In the genomic region with DNA sequence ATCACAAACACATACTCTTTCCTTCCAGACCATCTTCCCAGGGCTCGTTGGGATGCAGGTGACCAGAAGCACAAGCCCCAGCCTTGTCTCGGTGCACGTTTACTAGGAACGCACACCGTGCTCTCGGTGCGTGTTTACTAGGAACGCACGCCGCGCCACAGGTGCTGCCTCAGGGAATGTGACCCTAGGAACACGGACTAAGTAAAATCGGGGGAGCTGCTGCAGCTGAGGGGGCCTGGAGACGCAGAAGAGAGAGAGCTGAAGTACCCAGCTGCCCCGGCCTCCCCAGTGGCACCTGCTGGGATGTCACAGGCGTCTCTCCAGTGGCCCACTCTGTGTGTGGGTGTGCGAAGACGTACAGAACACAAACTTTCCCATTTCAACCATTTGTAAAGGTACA, we compare ENCODE assay signal across 27 cellular contexts.
"Had no signal": no experiment of that assay in that cellular context is flagged by ENCODE, and none has a peak within 500 bp of the region (broad histone marks: within the 10 kb centered on the region; RNA-seq: fewer than 3 reads in every experiment).

No MANE protein-coding gene starts in this region.

- ATAC-seq: esophagus mucosa; gastroesophageal sphincter; heart left ventricle; left colon; left ventricle myocardium superior; pancreas; stimulated activated memory B cell treated with anti-CD40 and anti-IgM and Interleukin-4, amounts not matched to agents 10 μg/mL and 1 μg/mL and 100 μg/mL, for 72 hours; stimulated activated naive CD8-positive, alpha-beta T cell treated with anti-CD3 and anti-CD28 coated beads, Interleukin-15, Interleukin-2, amounts not matched to agents 100 U/mL and 50 U/mL, for 24 hours had no signal

- H3K27me3 ChIP-seq: gastroesophageal sphincter, heart left ventricle, neutrophil, pancreas, sigmoid colon, testis, tibial artery had no signal

- H3K4me1 Mint-ChIP-seq: endodermal cell; memory B cell; nephron progenitor cell; stimulated activated memory B cell treated with anti-CD40 and anti-IgM and Interleukin-4, amounts not matched to agents 10 μg/mL and 1 μg/mL and 100 μg/mL, for 72 hours had no signal

- H3K9me3 ChIP-seq: gastroesophageal sphincter, heart left ventricle, neutrophil, pancreas, sigmoid colon, testis, tibial artery had no signal

- H3K27ac Mint-ChIP-seq: dendritic cell treated with granulocyte-macrophage colony-stimulating factor and Interleukin-4, amounts not matched to agents 40 ng/mL and 50 ng/mL, for 4 days; endodermal cell; memory B cell; nephron progenitor cell; progenitor cell of endocrine pancreas; stimulated activated memory B cell treated with anti-CD40 and anti-IgM and Interleukin-4, amounts not matched to agents 10 μg/mL and 1 μg/mL and 100 μg/mL, for 72 hours; type B pancreatic cell had no signal

- H3K27me3 Mint-ChIP-seq: dendritic cell treated with granulocyte-macrophage colony-stimulating factor and Interleukin-4, amounts not matched to agents 40 ng/mL and 50 ng/mL, for 4 days; progenitor cell of endocrine pancreas; type B pancreatic cell had no signal

- H3K9me3 Mint-ChIP-seq: dendritic cell treated with granulocyte-macrophage colony-stimulating factor and Interleukin-4, amounts not matched to agents 40 ng/mL and 50 ng/mL, for 4 days; endodermal cell; memory B cell; nephron progenitor cell; stimulated activated memory B cell treated with anti-CD40 and anti-IgM and Interleukin-4, amounts not matched to agents 10 μg/mL and 1 μg/mL and 100 μg/mL, for 72 hours; type B pancreatic cell had no signal

- H3K36me3 ChIP-seq: gastroesophageal sphincter, neutrophil, pancreas, sigmoid colon, tibial artery had no signal

- H3K4me3 ChIP-seq: gastroesophageal sphincter, heart left ventricle, lung, pancreas, sigmoid colon, testis, tibial artery had no signal

- H3K36me3 Mint-ChIP-seq: memory B cell; stimulated activated memory B cell treated with anti-CD40 and anti-IgM and Interleukin-4, amounts not matched to agents 10 μg/mL and 1 μg/mL and 100 μg/mL, for 72 hours; type B pancreatic cell had no signal

- H3K4me1 ChIP-seq: gastroesophageal sphincter, heart left ventricle, sigmoid colon, testis had no signal

- H3K4me3 Mint-ChIP-seq: dendritic cell treated with granulocyte-macrophage colony-stimulating factor and Interleukin-4, amounts not matched to agents 40 ng/mL and 50 ng/mL, for 4 days; endodermal cell; memory B cell; nephron progenitor cell; stimulated activated memory B cell treated with anti-CD40 and anti-IgM and Interleukin-4, amounts not matched to agents 10 μg/mL and 1 μg/mL and 100 μg/mL, for 72 hours; type B pancreatic cell had no signal

- H3K27ac ChIP-seq: epithelial cell of prostate, gastroesophageal sphincter, heart left ventricle, neutrophil, pancreas, sigmoid colon, testis, tibial artery had no signal

- DNase-seq: central memory CD4-positive, alpha-beta T cell; effector CD8-positive, alpha-beta T cell; endodermal cell; foreskin fibroblast; heart left ventricle; hippocampal formation; kidney glomerular epithelial cell; left colon; left ventricle myocardium superior; nephron progenitor cell; pancreas; sigmoid colon; stimulated activated CD4-positive, alpha-beta T cell treated with anti-CD3 and anti-CD28 coated beads, Interleukin-4, amount 100 ng/mL, for 4 hours; stimulated activated naive CD8-positive, alpha-beta T cell treated with anti-CD3 and anti-CD28 coated beads, Interleukin-15, Interleukin-2, amounts not matched to agents 100 U/mL and 50 U/mL, for 24 hours; substantia nigra; testis had no signal
